9 cellular contexts compared by ENCODE assay signal in genomic region chr2:179440642-179441251, GRCh38.
DNase-seq lines count a peak whose midpoint lies in the region; ATAC-seq and TF ChIP-seq lines count a peak whose summit lies in the region.
"Had no signal": no experiment of that assay in that cellular context is flagged by ENCODE, and none has a peak within 500 bp of the region (broad histone marks: within the 10 kb centered on the region; RNA-seq: fewer than 3 reads in every experiment).

No MANE protein-coding gene starts in this region.

- POLR2A ChIA-PET in CD4-positive, alpha-beta memory T cell (lab: Charles Lee; ENCODE audit: partially characterized antibody) = no interaction called here

- no peaks in the 10 kb centered on the region for H3K9me3 Mint-ChIP-seq in CD4-positive, alpha-beta memory T cell

- no peak overlapping the region for H3K4me3 ChIP-seq in CD4-positive, alpha-beta memory T cell (ENCODE audit: low read length in 2 of 2)
- H3K4me3 ChIP-seq in adrenal gland (no peak overlapping the region), liver (ENCODE audit: low read depth in 1 of 3, low read length in 3 of 3) (no peak overlapping the region)
- H3K4me3 ChIP-seq: SJCRH30 had no signal

- peak in 3 of 5 donors; percentile 11 to 32 (median 18) for DNase-seq in CD4-positive, alpha-beta memory T cell
- peak; percentile 38 for DNase-seq in M059J (ENCODE audit: low read depth)
- no peak for DNase-seq in adrenal gland
- DNase-seq in activated T-cell treated with anti-CD3 and anti-CD28 coated beads for 4 hours = no peak
- DNase-seq in activated CD4-positive, alpha-beta T cell treated with anti-CD3 and anti-CD28 coated beads for 1 hour = no peak

- no peaks in the 10 kb centered on the region for H3K4me1 ChIP-seq in CD4-positive, alpha-beta memory T cell (ENCODE audit: insufficient read depth, low read length)
- no peaks in the 10 kb centered on the region for H3K4me1 ChIP-seq in adrenal gland (replicated peaks in 1 of 2)
- no peaks in the 10 kb centered on the region for H3K4me1 ChIP-seq in liver (ENCODE audit: control insufficient read depth in 4 of 4, insufficient read depth in 4 of 4, low read length in 3 of 4)
- H3K4me1 ChIP-seq: SJCRH30 had no signal

- H3K27me3 Mint-ChIP-seq in CD4-positive, alpha-beta memory T cell = peaks cover 2% of the 10 kb centered on the region in 2 donors

- ATAC-seq in GM18867 (IDR thresholded peaks at IDR 0.05; ENCODE audit: unreplicated experiment) (peak; percentile 69), GM21825 (IDR thresholded peaks at IDR 0.05; ENCODE audit: unreplicated experiment) (no peak)

- H3K27me3 ChIP-seq in CD4-positive, alpha-beta memory T cell (ENCODE audit: insufficient read depth, low read length) = no peaks in the 10 kb centered on the region
- no peaks in the 10 kb centered on the region for H3K27me3 ChIP-seq in adrenal gland
- H3K27me3 ChIP-seq in liver (ENCODE audit: control insufficient read depth in 4 of 4, insufficient read depth in 4 of 4, low read length in 3 of 4) = no peaks in the 10 kb centered on the region
- H3K27me3 ChIP-seq: SJCRH30 had no signal

- H3K9ac ChIP-seq in liver (ENCODE audit: low read depth in 1 of 2, low read length in 2 of 2) = no peak overlapping the region

- no peak overlapping the region for H3K27ac ChIP-seq in CD4-positive, alpha-beta memory T cell (ENCODE audit: low read depth, low read length)
- H3K27ac ChIP-seq in adrenal gland (no peak overlapping the region), liver (ENCODE audit: low read depth in 1 of 2, low read length in 2 of 2) (no peak overlapping the region)
- H3K27ac ChIP-seq: SJCRH30 had no signal

- TF ChIP-seq CTCF in adrenal gland (IDR thresholded peaks at IDR 0.05) (peak; percentile 40 to 71 (median 45)), liver (IDR thresholded peaks at IDR 0.05; ENCODE audit: low read depth, low read length, missing input control) (peak; percentile 45)

- WGBS in adrenal gland, 4 donors = 72 to 85% (median 78%) methylated on average over 5 of the region's 5 CpGs
- WGBS in liver = 85% methylated on average over 5 of the region's 5 CpGs

- no peaks in the 10 kb centered on the region for H3K36me3 ChIP-seq in CD4-positive, alpha-beta memory T cell (ENCODE audit: insufficient read depth, low read length)
- H3K36me3 ChIP-seq in adrenal gland (replicated peaks in 1 of 2) (no peaks in the 10 kb centered on the region), liver (ENCODE audit: control insufficient read depth in 4 of 4, insufficient read depth in 3 of 4, low read depth in 1 of 4, low read length in 3 of 4) (peaks cover 0 to 24% (median 16%) of the 10 kb centered on the region in 4 donors)
- H3K36me3 ChIP-seq: SJCRH30 had no signal

- intact Hi-C loops in CD4-positive, alpha-beta memory T cell (cut with micrococcal nuclease) = loop anchor here (2.0 kb wide), 1 partner anchor 550 kb away; no protein-coding TSS in a partner anchor
- intact Hi-C loops in adrenal gland (cut with DNase I) = no loop called here

- H3K4me3 Mint-ChIP-seq in CD4-positive, alpha-beta memory T cell = no peak overlapping the region

- no peak for TF ChIP-seq POLR2A in adrenal gland (IDR thresholded peaks at IDR 0.05)

- peak; percentile 78 for TF ChIP-seq RAD21 in liver (IDR thresholded peaks at IDR 0.05)

- CTCF ChIA-PET in CD4-positive, alpha-beta memory T cell (lab: Charles Lee; ENCODE audit: partially characterized antibody) = interaction anchor here (0.9 to 3.0 kb wide), 5 partner anchors 18 to 225 kb away, joined by 3 to 23 read pairs (median 4); no protein-coding TSS in a partner anchor

- H3K4me1 Mint-ChIP-seq in CD4-positive, alpha-beta memory T cell = no peaks in the 10 kb centered on the region

- no peaks in the 10 kb centered on the region for H3K9me3 ChIP-seq in CD4-positive, alpha-beta memory T cell (ENCODE audit: control insufficient read depth in 1 of 2, low read length in 2 of 2)
- H3K9me3 ChIP-seq in adrenal gland (replicated peaks in 1 of 3) (no peaks in the 10 kb centered on the region), liver (ENCODE audit: control insufficient read depth in 4 of 4, low read length in 3 of 4) (no peaks in the 10 kb centered on the region)
- H3K9me3 ChIP-seq: SJCRH30 had no signal

- no peaks in the 10 kb centered on the region for H3K36me3 Mint-ChIP-seq in CD4-positive, alpha-beta memory T cell

- no peak overlapping the region for H3K27ac Mint-ChIP-seq in CD4-positive, alpha-beta memory T cell

TF ChIP-seq in liver, 16 proteins besides CTCF, POLR2A, EP300 and RAD21:
- TF ChIP-seq GABPA (IDR thresholded peaks at IDR 0.05 in 1 of 2, conservative IDR thresholded peaks at IDR 0.05 in 1 of 2) (no peak), EGR1 (IDR thresholded peaks at IDR 0.05; ENCODE audit: low read depth in 2 of 2) (no peak), FOXA1 (IDR thresholded peaks at IDR 0.05) (no peak)

Comparison
In these comparisons a context has a peak if more than half of its experiments do, and no peak if none do; other contexts are left out.
1. DNase-seq: peak in CD4-positive, alpha-beta memory T cell (3 of 5) and M059J (single experiment); none in adrenal gland (0 of 7), activated T-cell treated with anti-CD3 and anti-CD28 coated beads for 4 hours (single experiment) and activated CD4-positive, alpha-beta T cell treated with anti-CD3 and anti-CD28 coated beads for 1 hour (single experiment).